Comparison of ENCODE assay signal across 8 cellular contexts in genomic region chr17:50198026-50198669, GRCh38. TPM values are rescaled to one million over a fixed set of nuclear protein-coding genes. Genes with fewer than 3 reads are reported as not detected.
DNase-seq lines count a peak whose midpoint lies in the region; ATAC-seq and TF ChIP-seq lines count a peak whose summit lies in the region.

No MANE protein-coding gene starts in this region.

- H3K27ac ChIP-seq in ascending aorta: peak overlapping the region; percentile 97 to 99

- no peak for TF ChIP-seq EP300 in Ishikawa (IDR thresholded peaks at IDR 0.05; ENCODE audit: borderline replicate concordance)

- H3K4me1 ChIP-seq in ascending aorta: peaks cover 13 to 57% of the 10 kb centered on the region in 2 donors

- peak; percentile 69 for TF ChIP-seq RAD21 in Ishikawa (IDR thresholded peaks at IDR 0.05; ENCODE audit: low read depth)

- TF ChIP-seq CTCF in ascending aorta (IDR thresholded peaks at IDR 0.05): peak; percentile 52 to 73 (median 65)

- peaks cover 61 to 65% of the 10 kb centered on the region in 2 donors for H3K36me3 ChIP-seq in ascending aorta

- no peaks in the 10 kb centered on the region for H3K27me3 ChIP-seq in ascending aorta

- no peak for ATAC-seq in HG03280 (IDR thresholded peaks at IDR 0.05; ENCODE audit: unreplicated experiment)
- ATAC-seq in HG03025 (IDR thresholded peaks at IDR 0.05; ENCODE audit: low FRiP score, unreplicated experiment): no peak

- H3K9me3 ChIP-seq in ascending aorta: no peaks in the 10 kb centered on the region

- H3K4me3 ChIP-seq in ascending aorta: peak overlapping the region; percentile 12 to 80

- intact Hi-C loops in ascending aorta (cut with DNase I): loop anchor here (1.0 to 5.0 kb wide), 3 partner anchors 29 to 81 kb away; no protein-coding TSS in a partner anchor

- DNase-seq in D341Med (ENCODE audit: low spot score): peak; percentile 79
- DNase-seq in T follicular helper cell (ENCODE audit: low read depth): peak; percentile 36
- DNase-seq in ascending aorta (ENCODE audit: low spot score in 2 of 2): peak in 1 of 2 donors; percentile 84
- peak; percentile 78 for DNase-seq in iris pigment epithelial cell (ENCODE audit: low read depth)
- peak; percentile 57 for DNase-seq in stimulated activated CD4-positive, alpha-beta T cell treated with anti-CD3 and anti-CD28 coated beads, Interleukin-1b, Interleukin-23, amount 100 ng/mL, for 48 hours

TF ChIP-seq in Ishikawa, 13 proteins besides CTCF, POLR2A, EP300 and RAD21:
- TF ChIP-seq, protein P1, sequence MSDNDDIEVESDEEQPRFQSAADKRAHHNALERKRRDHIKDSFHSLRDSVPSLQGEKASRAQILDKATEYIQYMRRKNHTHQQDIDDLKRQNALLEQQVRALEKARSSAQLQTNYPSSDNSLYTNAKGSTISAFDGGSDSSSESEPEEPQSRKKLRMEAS (IDR thresholded peaks at IDR 0.05): no peak

RNA-seq across cellular contexts. Expression of gene COL1A1, which starts 3.3 kb away (rescaled TPM):
- total RNA-seq in ascending aorta: 547 TPM

RNA-seq across cellular contexts. Expression of gene SGCA, which starts 32.3 kb away (rescaled TPM):
- 78.5 TPM for total RNA-seq in ascending aorta

RNA-seq across cellular contexts. Expression of gene PPP1R9B, which starts 47.7 kb away (rescaled TPM):
- 63.5 TPM for total RNA-seq in ascending aorta
